ENCODE assay signal across 7 cellular contexts in genomic region chr7:150046290-150047194, GRCh38.
DNase-seq lines count a peak whose midpoint lies in the region; ATAC-seq and TF ChIP-seq lines count a peak whose summit lies in the region.
"Not testable (repeated sequence)": the region's sequence is repeated elsewhere in the genome, so short reads cannot be mapped to it uniquely, and the experiment has no call there.

No MANE protein-coding gene starts in this region.

- not testable (repeated sequence) for BruUV-seq in Calu3 (replicated peaks; lab: Mats Ljungman, UMichigan)

- CTCF ChIA-PET in Calu3 (lab: Charles Lee) = interaction anchor here (0.6 kb wide), 1 partner anchor 320 kb away, joined by 3 read pairs; no protein-coding TSS in a partner anchor

- H3K27ac ChIP-seq in HUES64 (ENCODE audit: low read depth, low read length); iPS-18a (ENCODE audit: low read length); neural cell (ENCODE audit: low read length): not testable (repeated sequence)

- H3K9ac ChIP-seq in HUES64 (ENCODE audit: low read depth, low read length); iPS-18a (ENCODE audit: low read length); neural cell (ENCODE audit: low read length): not testable (repeated sequence)

- H3K27me3 Mint-ChIP-seq in Calu3 (ENCODE audit: unreplicated experiment) = not testable (repeated sequence)
- H3K27me3 Mint-ChIP-seq in T-helper 17 cell = peaks cover 21% of the 10 kb centered on the region
- peaks cover 14% of the 10 kb centered on the region for H3K27me3 Mint-ChIP-seq in activated T-helper 17 cell treated with anti-CD3 and anti-CD28 coated beads, Interleukin-2, amount 50 U/mL, for 72 hours

- H3K4me1 ChIP-seq in HUES64 (ENCODE audit: insufficient read depth, low read length); iPS-18a (ENCODE audit: control insufficient read depth, low read depth, low read length): not testable (repeated sequence)

- H3K4me3 ChIP-seq in HUES64 (ENCODE audit: low read length) (peak overlapping the region; percentile 26; the same call in 1 of the 2 replicates), iPS-18a (ENCODE audit: low read length) (peak overlapping the region; percentile 30), neural cell (ENCODE audit: low read length) (peak overlapping the region; percentile 66)

- intact Hi-C loops in Calu3 (cut with micrococcal nuclease; ENCODE audit: unreplicated experiment) = not testable (repeated sequence)

- TF ChIP-seq RAD21 in neural cell (conservative IDR thresholded peaks at IDR 0.05) = not testable (repeated sequence)

- ATAC-seq in T-helper 17 cell = not testable (repeated sequence)
- peak; percentile 71 for ATAC-seq in activated T-helper 17 cell treated with anti-CD3 and anti-CD28 coated beads, Interleukin-2, amount 50 U/mL, for 72 hours (replicated peaks)

- TF ChIP-seq EP300 in neural cell (conservative IDR thresholded peaks at IDR 0.05; ENCODE audit: poor library complexity, severe bottlenecking) = not testable (repeated sequence)

- DNase-seq in Calu3 = peak; percentile 11
- not testable (repeated sequence) for DNase-seq in T-helper 17 cell
- DNase-seq in cerebellar cortex (ENCODE audit: low spot score) = peak; percentile 28

- H3K4me3 Mint-ChIP-seq in Calu3 (ENCODE audit: low read depth, unreplicated experiment) (peak overlapping the region; percentile 71), T-helper 17 cell (peak overlapping the region; percentile 74)
- H3K4me3 Mint-ChIP-seq in activated T-helper 17 cell treated with anti-CD3 and anti-CD28 coated beads, Interleukin-2, amount 50 U/mL, for 72 hours = peak overlapping the region; percentile 57

- H3K9me2 ChIP-seq in neural cell (ENCODE audit: insufficient read depth, low read length) = not testable (repeated sequence)

- not testable (repeated sequence) for H3K36me3 ChIP-seq in HUES64 (ENCODE audit: insufficient read depth, low read length); iPS-18a (ENCODE audit: control insufficient read depth, low read depth, low read length); neural cell (ENCODE audit: insufficient read depth, low read length)

- H3K9me3 Mint-ChIP-seq in Calu3 (ENCODE audit: low read depth, unreplicated experiment); activated T-helper 17 cell treated with anti-CD3 and anti-CD28 coated beads, Interleukin-2, amount 50 U/mL, for 72 hours: not testable (repeated sequence)

- not testable (repeated sequence) for H2AFZ ChIP-seq in neural cell (ENCODE audit: low read depth, low read length)

- H3K36me3 Mint-ChIP-seq in Calu3 (ENCODE audit: insufficient read depth, unreplicated experiment) = peaks cover 12% of the 10 kb centered on the region
- not testable (repeated sequence) for H3K36me3 Mint-ChIP-seq in T-helper 17 cell (ENCODE audit: low read depth); activated T-helper 17 cell treated with anti-CD3 and anti-CD28 coated beads, Interleukin-2, amount 50 U/mL, for 72 hours (ENCODE audit: low read depth)

- H3K27ac Mint-ChIP-seq in Calu3 (ENCODE audit: unreplicated experiment); T-helper 17 cell; activated T-helper 17 cell treated with anti-CD3 and anti-CD28 coated beads, Interleukin-2, amount 50 U/mL, for 72 hours: not testable (repeated sequence)

- H3K79me2 ChIP-seq in neural cell (replicated peaks; ENCODE audit: insufficient read depth, low read length) = not testable (repeated sequence)

- not testable (repeated sequence) for H4K20me1 ChIP-seq in neural cell (ENCODE audit: insufficient read depth)

- WGBS in HUES64 = 11% methylated on average over 4 of the region's 17 CpGs

- not testable (repeated sequence) for H3F3A ChIP-seq in neural cell (ENCODE audit: insufficient read depth, low read length, poor library complexity, severe bottlenecking)

- H3K27me3 ChIP-seq in HUES64 (ENCODE audit: insufficient read depth, low read length) (peaks cover 44% of the 10 kb centered on the region), iPS-18a (ENCODE audit: control insufficient read depth, insufficient read depth, low read length) (peaks cover 28% of the 10 kb centered on the region)
- H3K27me3 ChIP-seq in neural cell (ENCODE audit: insufficient read depth, low read depth, low read length) = not testable (repeated sequence)

- not testable (repeated sequence) for H3K4me2 ChIP-seq in neural cell (ENCODE audit: low read length)

- TF ChIP-seq CTCF in Calu3 (IDR thresholded peaks at IDR 0.05; ENCODE audit: unreplicated experiment); neural cell (IDR thresholded peaks at IDR 0.05; ENCODE audit: poor library complexity, severe bottlenecking): not testable (repeated sequence)

- not testable (repeated sequence) for H3K9me3 ChIP-seq in HUES64 (ENCODE audit: insufficient read depth, low read depth, low read length); T-helper 17 cell (ENCODE audit: control insufficient read depth, low read length, poor library complexity, severe bottlenecking); iPS-18a (ENCODE audit: control insufficient read depth, low read depth, low read length); neural cell (ENCODE audit: low read length)

- H3K4me1 Mint-ChIP-seq in Calu3 (ENCODE audit: low read depth, unreplicated experiment) = peaks cover 15% of the 10 kb centered on the region
- H3K4me1 Mint-ChIP-seq in T-helper 17 cell; activated T-helper 17 cell treated with anti-CD3 and anti-CD28 coated beads, Interleukin-2, amount 50 U/mL, for 72 hours: not testable (repeated sequence)
